1 cellular context compared by ENCODE assay signal in genomic region chr3:175456496-175456895, GRCh38.
TF ChIP-seq lines count a peak whose summit lies in the region.

No MANE protein-coding gene starts in this region.

TF ChIP-seq in IMR-90, 13 proteins besides CTCF, POLR2A, EP300 and RAD21 (continued from another document):
- TF ChIP-seq ELK1 (IDR thresholded peaks at IDR 0.05; ENCODE audit: borderline replicate concordance, low read depth, low read length) (no peak), MAZ (IDR thresholded peaks at IDR 0.05; ENCODE audit: borderline replicate concordance, low read depth, low read length) (no peak), CEBPB (IDR thresholded peaks at IDR 0.05; ENCODE audit: low read depth, low read length) (peak; percentile 92)
